18 cellular contexts compared by ENCODE assay signal in genomic region chr4:98493305-98493704, GRCh38.
DNase-seq lines count a peak whose midpoint lies in the region; ATAC-seq and TF ChIP-seq lines count a peak whose summit lies in the region.
"Had no signal": no experiment of that assay in that cellular context is flagged by ENCODE, and none has a peak within 500 bp of the region (broad histone marks: within the 10 kb centered on the region; RNA-seq: fewer than 3 reads in every experiment).

No MANE protein-coding gene starts in this region.

- DNase-seq in GM10266 (ENCODE audit: extremely low spot score) (peak; percentile 34), activated gamma-delta T cell treated with Interleukin-2 at 50 U/mL for 16 hours (no peak), GM03348 (ENCODE audit: low spot score) (no peak), NCI-H146 (lab: John Stamatoyannopoulos, UW) (no peak)
- DNase-seq: activated CD8-positive, alpha-beta memory T cell treated with anti-CD3 and anti-CD28 coated beads, Interleukin-2, amount 10 ng/mL, durations not matched to agents 7 days and 5 days; anterior cingulate cortex; DMS53; effector memory CD4-positive, alpha-beta T cell; naive B cell; NCI-H226; Peyer's patch; right lobe of liver; T-helper 9 cell had no signal

- peak; percentile 67 for ATAC-seq in GM19025 (IDR thresholded peaks at IDR 0.05; ENCODE audit: low read depth, unreplicated experiment)
- peak; percentile 83 for ATAC-seq in HG02588 (IDR thresholded peaks at IDR 0.05; ENCODE audit: unreplicated experiment)
- peak; percentile 89 for ATAC-seq in HG03432 (IDR thresholded peaks at IDR 0.05; ENCODE audit: unreplicated experiment)
- no peak for ATAC-seq in HG03097 (IDR thresholded peaks at IDR 0.05; ENCODE audit: low FRiP score, unreplicated experiment)
- ATAC-seq: activated CD8-positive, alpha-beta memory T cell treated with anti-CD3 and anti-CD28 coated beads, Interleukin-2, amount 10 ng/mL, durations not matched to agents 7 days and 5 days; gastroesophageal sphincter; right lobe of liver had no signal

- TF ChIP-seq CTCF in GM10266 (IDR thresholded peaks at IDR 0.05; ENCODE audit: control insufficient read depth, insufficient read depth, low read depth, missing control alignments), result no peak
